In the genomic region with DNA sequence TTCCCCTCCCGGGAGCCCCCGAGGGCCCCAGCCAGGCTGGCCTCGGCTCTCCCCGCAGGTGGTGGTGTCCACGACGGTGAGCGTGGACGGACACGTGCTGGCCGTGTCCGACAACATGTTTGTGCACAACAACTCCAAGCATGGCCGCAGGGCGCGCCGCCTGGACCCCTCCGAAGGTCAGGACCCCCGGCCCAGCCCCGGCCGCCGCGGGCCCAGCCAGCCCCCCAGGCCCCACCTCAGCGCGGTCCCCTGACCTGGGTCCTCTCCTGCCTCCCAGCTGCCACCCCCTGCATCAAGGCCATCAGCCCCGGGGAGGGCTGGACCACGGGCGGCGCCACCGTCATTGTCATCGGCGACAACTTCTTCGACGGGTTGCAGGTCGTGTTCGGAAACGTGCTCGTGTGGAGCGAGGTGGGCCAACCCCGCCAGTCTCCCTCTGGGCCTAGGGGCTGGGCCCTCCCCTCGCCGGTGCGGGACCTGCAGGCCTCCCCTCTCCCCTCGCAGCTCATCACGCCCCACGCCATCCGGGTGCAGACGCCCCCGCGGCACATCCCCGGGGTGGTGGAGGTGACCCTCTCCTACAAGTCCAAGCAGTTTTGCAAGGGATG, we compare ENCODE assay signal across 1 cellular context.
TF ChIP-seq lines count a peak whose summit lies in the region.

No MANE protein-coding gene starts in this region.

TF ChIP-seq in GM23338, 12 proteins besides CTCF, POLR2A, EP300 and RAD21 (continued from another document):
- TF ChIP-seq, protein P1, sequence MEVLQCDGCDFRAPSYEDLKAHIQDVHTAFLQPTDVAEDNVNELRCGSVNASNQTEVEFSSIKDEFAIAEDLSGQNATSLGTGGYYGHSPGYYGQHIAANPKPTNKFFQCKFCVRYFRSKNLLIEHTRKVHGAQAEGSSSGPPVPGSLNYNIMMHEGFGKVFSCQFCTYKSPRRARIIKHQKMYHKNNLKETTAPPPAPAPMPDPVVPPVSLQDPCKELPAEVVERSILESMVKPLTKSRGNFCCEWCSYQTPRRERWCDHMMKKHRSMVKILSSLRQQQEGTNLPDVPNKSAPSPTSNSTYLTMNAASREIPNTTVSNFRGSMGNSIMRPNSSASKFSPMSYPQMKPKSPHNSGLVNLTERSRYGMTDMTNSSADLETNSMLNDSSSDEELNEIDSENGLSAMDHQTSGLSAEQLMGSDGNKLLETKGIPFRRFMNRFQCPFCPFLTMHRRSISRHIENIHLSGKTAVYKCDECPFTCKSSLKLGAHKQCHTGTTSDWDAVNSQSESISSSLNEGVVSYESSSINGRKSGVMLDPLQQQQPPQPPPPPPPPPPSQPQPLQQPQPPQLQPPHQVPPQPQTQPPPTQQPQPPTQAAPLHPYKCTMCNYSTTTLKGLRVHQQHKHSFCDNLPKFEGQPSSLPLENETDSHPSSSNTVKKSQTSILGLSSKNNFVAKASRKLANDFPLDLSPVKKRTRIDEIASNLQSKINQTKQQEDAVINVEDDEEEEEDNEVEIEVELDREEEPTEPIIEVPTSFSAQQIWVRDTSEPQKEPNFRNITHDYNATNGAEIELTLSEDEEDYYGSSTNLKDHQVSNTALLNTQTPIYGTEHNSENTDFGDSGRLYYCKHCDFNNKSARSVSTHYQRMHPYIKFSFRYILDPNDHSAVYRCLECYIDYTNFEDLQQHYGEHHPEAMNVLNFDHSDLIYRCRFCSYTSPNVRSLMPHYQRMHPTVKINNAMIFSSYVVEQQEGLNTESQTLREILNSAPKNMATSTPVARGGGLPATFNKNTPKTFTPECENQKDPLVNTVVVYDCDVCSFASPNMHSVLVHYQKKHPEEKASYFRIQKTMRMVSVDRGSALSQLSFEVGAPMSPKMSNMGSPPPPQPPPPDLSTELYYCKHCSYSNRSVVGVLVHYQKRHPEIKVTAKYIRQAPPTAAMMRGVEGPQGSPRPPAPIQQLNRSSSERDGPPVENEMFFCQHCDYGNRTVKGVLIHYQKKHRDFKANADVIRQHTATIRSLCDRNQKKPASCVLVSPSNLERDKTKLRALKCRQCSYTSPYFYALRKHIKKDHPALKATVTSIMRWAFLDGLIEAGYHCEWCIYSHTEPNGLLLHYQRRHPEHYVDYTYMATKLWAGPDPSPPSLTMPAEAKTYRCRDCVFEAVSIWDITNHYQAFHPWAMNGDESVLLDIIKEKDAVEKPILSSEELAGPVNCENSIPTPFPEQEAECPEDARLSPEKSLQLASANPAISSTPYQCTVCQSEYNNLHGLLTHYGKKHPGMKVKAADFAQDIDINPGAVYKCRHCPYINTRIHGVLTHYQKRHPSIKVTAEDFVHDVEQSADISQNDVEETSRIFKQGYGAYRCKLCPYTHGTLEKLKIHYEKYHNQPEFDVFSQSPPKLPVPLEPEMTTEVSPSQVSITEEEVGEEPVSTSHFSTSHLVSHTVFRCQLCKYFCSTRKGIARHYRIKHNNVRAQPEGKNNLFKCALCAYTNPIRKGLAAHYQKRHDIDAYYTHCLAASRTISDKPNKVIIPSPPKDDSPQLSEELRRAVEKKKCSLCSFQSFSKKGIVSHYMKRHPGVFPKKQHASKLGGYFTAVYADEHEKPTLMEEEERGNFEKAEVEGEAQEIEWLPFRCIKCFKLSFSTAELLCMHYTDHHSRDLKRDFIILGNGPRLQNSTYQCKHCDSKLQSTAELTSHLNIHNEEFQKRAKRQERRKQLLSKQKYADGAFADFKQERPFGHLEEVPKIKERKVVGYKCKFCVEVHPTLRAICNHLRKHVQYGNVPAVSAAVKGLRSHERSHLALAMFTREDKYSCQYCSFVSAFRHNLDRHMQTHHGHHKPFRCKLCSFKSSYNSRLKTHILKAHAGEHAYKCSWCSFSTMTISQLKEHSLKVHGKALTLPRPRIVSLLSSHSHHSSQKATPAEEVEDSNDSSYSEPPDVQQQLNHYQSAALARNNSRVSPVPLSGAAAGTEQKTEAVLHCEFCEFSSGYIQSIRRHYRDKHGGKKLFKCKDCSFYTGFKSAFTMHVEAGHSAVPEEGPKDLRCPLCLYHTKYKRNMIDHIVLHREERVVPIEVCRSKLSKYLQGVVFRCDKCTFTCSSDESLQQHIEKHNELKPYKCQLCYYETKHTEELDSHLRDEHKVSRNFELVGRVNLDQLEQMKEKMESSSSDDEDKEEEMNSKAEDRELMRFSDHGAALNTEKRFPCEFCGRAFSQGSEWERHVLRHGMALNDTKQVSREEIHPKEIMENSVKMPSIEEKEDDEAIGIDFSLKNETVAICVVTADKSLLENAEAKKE (CRISPR knock-in tag; IDR thresholded peaks at IDR 0.05): no peak
- TF ChIP-seq JUNB (IDR thresholded peaks at IDR 0.05; ENCODE audit: unreplicated experiment) (no peak), ZNF114 (CRISPR knock-in tag; IDR thresholded peaks at IDR 0.05) (no peak), CREB1 (CRISPR knock-in tag; IDR thresholded peaks at IDR 0.05; ENCODE audit: low read depth) (no peak)
- TF ChIP-seq, protein P2, sequence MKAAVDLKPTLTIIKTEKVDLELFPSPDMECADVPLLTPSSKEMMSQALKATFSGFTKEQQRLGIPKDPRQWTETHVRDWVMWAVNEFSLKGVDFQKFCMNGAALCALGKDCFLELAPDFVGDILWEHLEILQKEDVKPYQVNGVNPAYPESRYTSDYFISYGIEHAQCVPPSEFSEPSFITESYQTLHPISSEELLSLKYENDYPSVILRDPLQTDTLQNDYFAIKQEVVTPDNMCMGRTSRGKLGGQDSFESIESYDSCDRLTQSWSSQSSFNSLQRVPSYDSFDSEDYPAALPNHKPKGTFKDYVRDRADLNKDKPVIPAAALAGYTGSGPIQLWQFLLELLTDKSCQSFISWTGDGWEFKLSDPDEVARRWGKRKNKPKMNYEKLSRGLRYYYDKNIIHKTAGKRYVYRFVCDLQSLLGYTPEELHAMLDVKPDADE (IDR thresholded peaks at IDR 0.05): no peak
